Comparison of ENCODE assay signal across 23 cellular contexts in genomic region chr17:62676231-62676943, GRCh38.
"Had no signal": no experiment of that assay in that cellular context is flagged by ENCODE, and none has a peak within 500 bp of the region (broad histone marks: within the 10 kb centered on the region; RNA-seq: fewer than 3 reads in every experiment).

No MANE protein-coding gene starts in this region.

- H3K27me3 ChIP-seq: esophagus squamous epithelium, heart left ventricle, neural progenitor cell, stomach, transverse colon had no signal

- H3K4me1 Mint-ChIP-seq: neural progenitor cell had no signal

- H3K4me1 ChIP-seq: neural progenitor cell, psoas muscle, transverse colon had no signal

- DNase-seq: cerebellar nuclear complex; effector memory CD8-positive, alpha-beta T cell; esophagus squamous epithelium; foreskin fibroblast; hippocampal formation; kidney glomerular epithelial cell; mammary epithelial cell; natural killer cell; occipital lobe; psoas muscle; retina; small intestine; stimulated activated CD4-positive, alpha-beta T cell treated with anti-CD3 and anti-CD28 coated beads, Interleukin-12 subunit alpha, Interleukin-12 subunit beta, amount 100 ng/mL, for 4 hours; stimulated activated naive CD4-positive, alpha-beta T cell; stomach; transverse colon had no signal

- H3K27ac Mint-ChIP-seq: dendritic cell treated with granulocyte-macrophage colony-stimulating factor and Interleukin-4, amounts not matched to agents 40 ng/mL and 50 ng/mL, for 4 days; effector memory CD8-positive, alpha-beta T cell; mesothelial cell of epicardium; natural killer cell; neural progenitor cell had no signal

- H3K27me3 Mint-ChIP-seq: dendritic cell treated with granulocyte-macrophage colony-stimulating factor and Interleukin-4, amounts not matched to agents 40 ng/mL and 50 ng/mL, for 4 days; effector memory CD8-positive, alpha-beta T cell had no signal

- ATAC-seq: effector memory CD8-positive, alpha-beta T cell; heart left ventricle; natural killer cell had no signal

- H3K4me3 ChIP-seq: esophagus squamous epithelium, heart left ventricle, neural progenitor cell, psoas muscle, stomach, thoracic aorta, transverse colon had no signal

- H3K36me3 Mint-ChIP-seq: natural killer cell had no signal

- H3K27ac ChIP-seq: heart left ventricle, neural progenitor cell, parathyroid adenoma, psoas muscle, stomach, thoracic aorta, transverse colon had no signal

- H3K4me3 Mint-ChIP-seq: dendritic cell treated with granulocyte-macrophage colony-stimulating factor and Interleukin-4, amounts not matched to agents 40 ng/mL and 50 ng/mL, for 4 days; effector memory CD8-positive, alpha-beta T cell; mesothelial cell of epicardium; natural killer cell; neural progenitor cell had no signal

- H3K36me3 ChIP-seq: neural progenitor cell, transverse colon had no signal

- H3K9me3 Mint-ChIP-seq: dendritic cell treated with granulocyte-macrophage colony-stimulating factor and Interleukin-4, amounts not matched to agents 40 ng/mL and 50 ng/mL, for 4 days; effector memory CD8-positive, alpha-beta T cell; mesothelial cell of epicardium; natural killer cell; neural progenitor cell had no signal

- H3K9me3 ChIP-seq: esophagus squamous epithelium, heart left ventricle, psoas muscle, stomach, thoracic aorta, transverse colon had no signal

- H3K4me2 ChIP-seq: neural progenitor cell had no signal

- FAIRE-seq: colon, small intestine had no signal
